In genomic region chr2:68156419-68156818, GRCh38 we compare ENCODE assay signal across 8 cellular contexts. TPM values are rescaled to one million over a fixed set of nuclear protein-coding genes. Genes with fewer than 3 reads are reported as not detected.
A peak's percentile ranks its signal among the peaks of the same experiment; 100 is the strongest.
DNase-seq lines count a peak whose midpoint lies in the region; ATAC-seq and TF ChIP-seq lines count a peak whose summit lies in the region.

No MANE protein-coding gene starts in this region.

- H3K4me3 Mint-ChIP-seq in activated CD4-positive, alpha-beta T cell treated with anti-CD3 and anti-CD28 coated beads, Interleukin-2, amount 10 ng/mL, durations not matched to agents 7 days and 5 days: peak overlapping the region; percentile 94
- H3K4me3 Mint-ChIP-seq in activated naive CD8-positive, alpha-beta T cell treated with anti-CD3 and anti-CD28 coated beads, Interleukin-2, amount 10 ng/mL, durations not matched to agents 7 days and 5 days: peak overlapping the region; percentile 88

- peaks cover 14% of the 10 kb centered on the region for H3K36me3 Mint-ChIP-seq in activated CD4-positive, alpha-beta T cell treated with anti-CD3 and anti-CD28 coated beads, Interleukin-2, amount 10 ng/mL, durations not matched to agents 7 days and 5 days (ENCODE audit: low read depth)
- peaks cover 4% of the 10 kb centered on the region for H3K36me3 Mint-ChIP-seq in activated naive CD8-positive, alpha-beta T cell treated with anti-CD3 and anti-CD28 coated beads, Interleukin-2, amount 10 ng/mL, durations not matched to agents 7 days and 5 days

- TF ChIP-seq CTCF in kidney epithelial cell (IDR thresholded peaks at IDR 0.05; ENCODE audit: insufficient read depth, low read length, poor library complexity, severe bottlenecking): no peak

- POLR2A ChIA-PET in activated CD4-positive, alpha-beta T cell treated with anti-CD3 and anti-CD28 coated beads, Interleukin-2, amount 10 ng/mL, durations not matched to agents 7 days and 5 days (lab: Charles Lee): no interaction called here
- POLR2A ChIA-PET in activated naive CD8-positive, alpha-beta T cell treated with anti-CD3 and anti-CD28 coated beads, Interleukin-2, amount 10 ng/mL, durations not matched to agents 7 days and 5 days (lab: Charles Lee): interaction anchor here (0.6 to 2.5 kb wide), 4 partner anchors 11 to 96 kb away, joined by 4 to 12 read pairs (median 7); partner anchors contain the start of genes C1D and PPP3R1

- H3K27me3 ChIP-seq in kidney epithelial cell (ENCODE audit: control insufficient read depth, insufficient read depth, low read length) (no peaks in the 10 kb centered on the region), thymus (ENCODE audit: control insufficient read depth, insufficient read depth) (no peaks in the 10 kb centered on the region)

- H3K27ac Mint-ChIP-seq in activated CD4-positive, alpha-beta T cell treated with anti-CD3 and anti-CD28 coated beads, Interleukin-2, amount 10 ng/mL, durations not matched to agents 7 days and 5 days: peak overlapping the region; percentile 100
- peak overlapping the region; percentile 100 for H3K27ac Mint-ChIP-seq in activated naive CD8-positive, alpha-beta T cell treated with anti-CD3 and anti-CD28 coated beads, Interleukin-2, amount 10 ng/mL, durations not matched to agents 7 days and 5 days

- no peaks in the 10 kb centered on the region for H3K9me3 ChIP-seq in thymus (ENCODE audit: control insufficient read depth)

- DNase-seq in activated CD4-positive, alpha-beta T cell treated with anti-CD3 and anti-CD28 coated beads, Interleukin-2, amount 10 ng/mL, durations not matched to agents 7 days and 5 days: no peak
- DNase-seq in activated CD4-positive, alpha-beta T cell treated with anti-CD3 and anti-CD28 coated beads, Interleukin-2, amount 50 U/mL, for 48 hours: no peak
- DNase-seq in activated naive CD8-positive, alpha-beta T cell treated with anti-CD3 and anti-CD28 coated beads, Interleukin-2, amount 10 ng/mL, durations not matched to agents 7 days and 5 days: no peak
- DNase-seq in kidney epithelial cell (ENCODE audit: low read depth) (no peak), HCEC 1CT (no peak), cerebellar cortex (ENCODE audit: low spot score) (no peak)

- H3K4me3 ChIP-seq in kidney epithelial cell (ENCODE audit: low read depth, low read length): peak overlapping the region; percentile 79
- H3K4me3 ChIP-seq in thymus (ENCODE audit: low read length): peak overlapping the region; percentile 55

- H3K4me1 Mint-ChIP-seq in activated CD4-positive, alpha-beta T cell treated with anti-CD3 and anti-CD28 coated beads, Interleukin-2, amount 10 ng/mL, durations not matched to agents 7 days and 5 days: peaks cover 55% of the 10 kb centered on the region
- H3K4me1 Mint-ChIP-seq in activated naive CD8-positive, alpha-beta T cell treated with anti-CD3 and anti-CD28 coated beads, Interleukin-2, amount 10 ng/mL, durations not matched to agents 7 days and 5 days: peaks cover 34% of the 10 kb centered on the region

- no peaks in the 10 kb centered on the region for H3K36me3 ChIP-seq in kidney epithelial cell (ENCODE audit: control insufficient read depth, insufficient read depth, low read length)
- no peaks in the 10 kb centered on the region for H3K36me3 ChIP-seq in thymus (ENCODE audit: control insufficient read depth, insufficient read depth)

- no peaks in the 10 kb centered on the region for H3K9me3 Mint-ChIP-seq in activated CD4-positive, alpha-beta T cell treated with anti-CD3 and anti-CD28 coated beads, Interleukin-2, amount 10 ng/mL, durations not matched to agents 7 days and 5 days
- no peaks in the 10 kb centered on the region for H3K9me3 Mint-ChIP-seq in activated naive CD8-positive, alpha-beta T cell treated with anti-CD3 and anti-CD28 coated beads, Interleukin-2, amount 10 ng/mL, durations not matched to agents 7 days and 5 days

- WGBS in thymus: 16% methylated on average over 3 of the region's 3 CpGs

- no peak overlapping the region for H3K27ac ChIP-seq in thymus (ENCODE audit: low read depth)

- no peaks in the 10 kb centered on the region for H3K27me3 Mint-ChIP-seq in activated CD4-positive, alpha-beta T cell treated with anti-CD3 and anti-CD28 coated beads, Interleukin-2, amount 10 ng/mL, durations not matched to agents 7 days and 5 days
- no peaks in the 10 kb centered on the region for H3K27me3 Mint-ChIP-seq in activated naive CD8-positive, alpha-beta T cell treated with anti-CD3 and anti-CD28 coated beads, Interleukin-2, amount 10 ng/mL, durations not matched to agents 7 days and 5 days

- no peak for ATAC-seq in activated naive CD8-positive, alpha-beta T cell treated with anti-CD3 and anti-CD28 coated beads, Interleukin-2, amount 10 ng/mL, durations not matched to agents 7 days and 5 days (ENCODE audit: low read depth)
- no peak for ATAC-seq in GM19397 (IDR thresholded peaks at IDR 0.05; ENCODE audit: unreplicated experiment)

- H3K4me1 ChIP-seq in thymus (ENCODE audit: control insufficient read depth, insufficient read depth, low read length): peaks cover 6% of the 10 kb centered on the region

- CTCF ChIA-PET in activated CD4-positive, alpha-beta T cell treated with anti-CD3 and anti-CD28 coated beads, Interleukin-2, amount 10 ng/mL, durations not matched to agents 7 days and 5 days (lab: Charles Lee): interaction anchor here (0.6 to 2.2 kb wide), 5 partner anchors 13 to 126 kb away, joined by 3 to 9 read pairs (median 5); no protein-coding TSS in a partner anchor

RNA-seq across cellular contexts. Expression of gene PNO1, which starts 1.3 kb away (rescaled TPM):
- 10 to 100 TPM; 10.9 to 12.0 TPM for total RNA-seq in activated CD4-positive, alpha-beta T cell treated with anti-CD3 and anti-CD28 coated beads, Interleukin-2, amount 10 ng/mL, durations not matched to agents 7 days and 5 days
- total RNA-seq in activated naive CD8-positive, alpha-beta T cell treated with anti-CD3 and anti-CD28 coated beads, Interleukin-2, amount 10 ng/mL, durations not matched to agents 7 days and 5 days: 1 to 10 TPM; 8.5 to 9.2 TPM
- total RNA-seq in kidney epithelial cell: 21.2 and 29.2 TPM in 2 replicates
- 12.2 TPM for polyA plus RNA-seq in thymus
